ENCODE assay signal across 8 cellular contexts in the genomic region with DNA sequence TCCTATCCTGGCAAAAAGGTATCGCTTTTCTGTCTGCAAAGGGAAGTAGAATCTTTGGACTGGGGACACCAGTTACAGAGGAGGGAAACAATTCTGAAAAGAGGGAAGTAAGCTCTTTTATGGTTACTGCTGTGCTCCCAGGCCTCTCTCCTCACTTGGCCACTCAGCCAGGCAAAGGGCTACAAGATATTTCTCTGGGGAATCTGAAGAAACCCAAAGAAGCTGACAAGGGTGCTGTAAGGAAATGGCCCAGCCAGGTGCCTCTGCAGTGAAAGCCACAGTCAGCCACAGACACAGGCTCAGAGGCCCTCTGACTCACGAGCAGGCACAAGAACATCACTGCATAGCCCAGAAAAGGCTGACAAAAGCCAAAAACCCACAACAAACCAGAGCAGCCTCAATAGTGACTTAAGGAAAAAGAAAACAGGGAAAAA. TPM values are rescaled to one million over a fixed set of nuclear protein-coding genes. Genes with fewer than 3 reads are reported as not detected.
A peak's percentile ranks its signal among the peaks of the same experiment; 100 is the strongest.
DNase-seq lines count a peak whose midpoint lies in the region; ATAC-seq and TF ChIP-seq lines count a peak whose summit lies in the region.

No MANE protein-coding gene starts in this region.

- CTCF ChIA-PET in GM10248 (lab: Yijun Ruan, JAX), result interaction anchor here (1.6 kb wide), 1 partner anchor 49 kb away, joined by 3 read pairs; no protein-coding TSS in a partner anchor
- CTCF ChIA-PET in Calu3 (lab: Charles Lee), result no interaction called here

- H3K4me3 Mint-ChIP-seq in activated naive CD8-positive, alpha-beta T cell treated with anti-CD3 and anti-CD28 coated beads for 36 hours, result peak overlapping the region; percentile 68
- H3K4me3 Mint-ChIP-seq in neural crest cell, result peak overlapping the region; percentile 73
- H3K4me3 Mint-ChIP-seq in Calu3 (ENCODE audit: low read depth, unreplicated experiment), result no peak overlapping the region

- DNase-seq in GM10248 (ENCODE audit: extremely low spot score) (peak; percentile 52), SKM-1 treated with dmso at 0.1 percent for 144 hours (lab: John Stamatoyannopoulos, UW; ENCODE audit: unreplicated experiment) (peak; percentile 82), neural crest cell (ENCODE audit: low read depth, low spot score) (no peak), DMS53 treated with DMSO at 0.1 percent for 48 hours (lab: John Stamatoyannopoulos, UW; ENCODE audit: unreplicated experiment) (no peak), Calu3 (no peak), posterior cingulate gyrus (no peak)
- peak; percentile 65 for DNase-seq in activated naive CD8-positive, alpha-beta T cell treated with anti-CD3 and anti-CD28 coated beads for 36 hours

- H3K27me3 Mint-ChIP-seq in activated naive CD8-positive, alpha-beta T cell treated with anti-CD3 and anti-CD28 coated beads for 36 hours, result no peaks in the 10 kb centered on the region
- H3K27me3 Mint-ChIP-seq in neural crest cell (ENCODE audit: low read depth), result no peaks in the 10 kb centered on the region
- H3K27me3 Mint-ChIP-seq in Calu3 (ENCODE audit: unreplicated experiment), result no peaks in the 10 kb centered on the region

- H3K9me3 Mint-ChIP-seq in activated naive CD8-positive, alpha-beta T cell treated with anti-CD3 and anti-CD28 coated beads for 36 hours, result no peaks in the 10 kb centered on the region
- H3K9me3 Mint-ChIP-seq in neural crest cell (no peaks in the 10 kb centered on the region), Calu3 (ENCODE audit: low read depth, unreplicated experiment) (no peaks in the 10 kb centered on the region)

- intact Hi-C loops in Calu3 (cut with micrococcal nuclease; ENCODE audit: unreplicated experiment), result no loop called here
- intact Hi-C loops in posterior cingulate gyrus (cut with DNase I), result no loop called here

- H3K27ac Mint-ChIP-seq in activated naive CD8-positive, alpha-beta T cell treated with anti-CD3 and anti-CD28 coated beads for 36 hours, result peak overlapping the region; percentile 88
- peak overlapping the region; percentile 52 for H3K27ac Mint-ChIP-seq in neural crest cell (ENCODE audit: unreplicated experiment)
- H3K27ac Mint-ChIP-seq in Calu3 (ENCODE audit: unreplicated experiment), result no peak overlapping the region

- POLR2A ChIA-PET in GM10248 (lab: Yijun Ruan, JAX), result no interaction called here

- BruUV-seq in Calu3 (replicated peaks; lab: Mats Ljungman, UMichigan), result no TSS peak

- H3K36me3 Mint-ChIP-seq in activated naive CD8-positive, alpha-beta T cell treated with anti-CD3 and anti-CD28 coated beads for 36 hours, result peaks cover 23% of the 10 kb centered on the region
- H3K36me3 Mint-ChIP-seq in neural crest cell (ENCODE audit: low read depth), result no peaks in the 10 kb centered on the region
- peaks cover 13% of the 10 kb centered on the region for H3K36me3 Mint-ChIP-seq in Calu3 (ENCODE audit: insufficient read depth, unreplicated experiment)

- peaks cover 70% of the 10 kb centered on the region for H3K4me1 Mint-ChIP-seq in activated naive CD8-positive, alpha-beta T cell treated with anti-CD3 and anti-CD28 coated beads for 36 hours
- H3K4me1 Mint-ChIP-seq in neural crest cell (peaks cover 33% of the 10 kb centered on the region), Calu3 (ENCODE audit: low read depth, unreplicated experiment) (peaks cover 44% of the 10 kb centered on the region)

- TF ChIP-seq CTCF in GM10248 (IDR thresholded peaks at IDR 0.05; ENCODE audit: control extremely low read depth, extremely low read depth, low read depth, missing control alignments), result no peak
- no peak for TF ChIP-seq CTCF in neural crest cell (conservative IDR thresholded peaks at IDR 0.05)
- no peak for TF ChIP-seq CTCF in Calu3 (IDR thresholded peaks at IDR 0.05; ENCODE audit: unreplicated experiment)

- peak; percentile 34 for ATAC-seq in HG02884 (IDR thresholded peaks at IDR 0.05; ENCODE audit: unreplicated experiment)

RNA-seq across cellular contexts. Expression of a gene that starts 5.8 kb away (rescaled TPM):
- total RNA-seq in activated naive CD8-positive, alpha-beta T cell treated with anti-CD3 and anti-CD28 coated beads for 36 hours, result 100 to 1,000 TPM; 272 to 286 TPM
- total RNA-seq in neural crest cell (320 and 333 TPM in 2 replicates), Calu3 (2022) (429 and 493 TPM in 2 replicates)

RNA-seq across cellular contexts. Expression of a gene that starts 6.0 kb away (rescaled TPM):
- 100 to 1,000 TPM; 263 to 265 TPM for total RNA-seq in activated naive CD8-positive, alpha-beta T cell treated with anti-CD3 and anti-CD28 coated beads for 36 hours
- total RNA-seq in neural crest cell (466 and 490 TPM in 2 replicates), Calu3 (2022) (413 and 445 TPM in 2 replicates)

RNA-seq across cellular contexts. Expression of a gene that starts 46.4 kb away (rescaled TPM):
- 10 to 100 TPM; 32.7 to 36.8 TPM for total RNA-seq in activated naive CD8-positive, alpha-beta T cell treated with anti-CD3 and anti-CD28 coated beads for 36 hours
- total RNA-seq in neural crest cell (34.4 and 36.1 TPM in 2 replicates), Calu3 (2022) (59.0 and 67.7 TPM in 2 replicates)

Comparison
In these comparisons a context has a peak if more than half of its experiments do, and no peak if none do; other contexts are left out.
1. DNase-seq: peak in GM10248 (single experiment), SKM-1 treated with dmso at 0.1 percent for 144 hours (single experiment) and activated naive CD8-positive, alpha-beta T cell treated with anti-CD3 and anti-CD28 coated beads for 36 hours (single experiment); none in neural crest cell (single experiment), DMS53 treated with DMSO at 0.1 percent for 48 hours (single experiment), Calu3 (single experiment) and posterior cingulate gyrus (0 of 10).